30 cellular contexts compared by ENCODE assay signal in genomic region chrX:107856289-107856688, GRCh38.
"Had no signal": no experiment of that assay in that cellular context is flagged by ENCODE, and none has a peak within 500 bp of the region (broad histone marks: within the 10 kb centered on the region; RNA-seq: fewer than 3 reads in every experiment).

No MANE protein-coding gene starts in this region.

- H3K4me3 Mint-ChIP-seq: activated CD4-positive, alpha-beta memory T cell treated with anti-CD3 and anti-CD28 coated beads, Interleukin-2, amount 10 ng/mL, durations not matched to agents 7 days and 5 days; activated CD4-positive, alpha-beta T cell treated with anti-CD3 and anti-CD28 coated beads, Interleukin-2, amount 10 ng/mL, durations not matched to agents 7 days and 5 days; activated naive CD4-positive, alpha-beta T cell treated with anti-CD3 and anti-CD28 coated beads, Interleukin-2, amount 10 ng/mL, durations not matched to agents 7 days and 5 days; activated naive CD8-positive, alpha-beta T cell treated with anti-CD3 and anti-CD28 coated beads, Interleukin-2, amount 10 ng/mL, durations not matched to agents 7 days and 5 days; activated T-cell treated with anti-CD3 and anti-CD28 coated beads, Interleukin-2, amount 50 U/mL, for 24 hours; activated T-cell treated with anti-CD3 and anti-CD28 coated beads, Interleukin-2, amount 50 U/mL, for 72 hours; brain; dendritic cell treated with granulocyte-macrophage colony-stimulating factor and Interleukin-4, amounts not matched to agents 40 ng/mL and 50 ng/mL, for 4 days; endodermal cell; WTC11 had no signal

- H3K4me1 Mint-ChIP-seq: activated CD4-positive, alpha-beta memory T cell treated with anti-CD3 and anti-CD28 coated beads, Interleukin-2, amount 10 ng/mL, durations not matched to agents 7 days and 5 days; activated CD4-positive, alpha-beta T cell treated with anti-CD3 and anti-CD28 coated beads, Interleukin-2, amount 10 ng/mL, durations not matched to agents 7 days and 5 days; activated naive CD4-positive, alpha-beta T cell treated with anti-CD3 and anti-CD28 coated beads, Interleukin-2, amount 10 ng/mL, durations not matched to agents 7 days and 5 days; activated naive CD8-positive, alpha-beta T cell treated with anti-CD3 and anti-CD28 coated beads, Interleukin-2, amount 10 ng/mL, durations not matched to agents 7 days and 5 days; brain had no signal

- DNase-seq: activated CD4-positive, alpha-beta memory T cell treated with anti-CD3 and anti-CD28 coated beads, Interleukin-2, amount 10 ng/mL, durations not matched to agents 7 days and 5 days; activated CD4-positive, alpha-beta T cell treated with anti-CD3 and anti-CD28 coated beads for 1 hour; activated CD4-positive, alpha-beta T cell treated with anti-CD3 and anti-CD28 coated beads for 4 hours; activated CD4-positive, alpha-beta T cell treated with anti-CD3 and anti-CD28 coated beads, Interleukin-2, amount 10 ng/mL, durations not matched to agents 7 days and 5 days; activated CD4-positive, alpha-beta T cell treated with anti-CD3 and anti-CD28 coated beads, Interleukin-2, amount 50 U/mL, for 4 hours; activated CD8-positive, alpha-beta memory T cell treated with anti-CD3 and anti-CD28 coated beads, Interleukin-2, amount 50 U/mL, for 48 hours; activated gamma-delta T cell; activated naive CD4-positive, alpha-beta T cell; activated naive CD4-positive, alpha-beta T cell treated with anti-CD3 and anti-CD28 coated beads, Interleukin-2, amount 10 ng/mL, durations not matched to agents 7 days and 5 days; activated naive CD8-positive, alpha-beta T cell treated with anti-CD3 and anti-CD28 coated beads, Interleukin-2, amount 10 ng/mL, durations not matched to agents 7 days and 5 days; activated T-cell treated with anti-CD3 and anti-CD28 coated beads for 4 hours; activated T-cell treated with anti-CD3 and anti-CD28 coated beads, Interleukin-2, amount 50 U/mL, for 24 hours; activated T-cell treated with anti-CD3 and anti-CD28 coated beads, Interleukin-2, amount 50 U/mL, for 72 hours; central memory CD4-positive, alpha-beta T cell; cerebellar nuclear complex; dorsolateral prefrontal cortex; effector memory CD4-positive, alpha-beta T cell; endodermal cell; foreskin fibroblast; head of caudate nucleus; T-helper 2 cell had no signal

- H3K4me3 ChIP-seq: ascending aorta, breast epithelium, cardiac muscle cell, coronary artery, dorsolateral prefrontal cortex had no signal

- H3K9me3 ChIP-seq: ascending aorta, breast epithelium had no signal

- H3K27me3 ChIP-seq: ascending aorta, cardiac muscle cell had no signal

- H3K36me3 Mint-ChIP-seq: activated naive CD4-positive, alpha-beta T cell treated with anti-CD3 and anti-CD28 coated beads, Interleukin-2, amount 10 ng/mL, durations not matched to agents 7 days and 5 days; brain; WTC11 had no signal

- H3K36me3 ChIP-seq: ascending aorta, breast epithelium, cardiac muscle cell had no signal

- H3K27me3 Mint-ChIP-seq: activated CD4-positive, alpha-beta memory T cell treated with anti-CD3 and anti-CD28 coated beads, Interleukin-2, amount 10 ng/mL, durations not matched to agents 7 days and 5 days; activated CD4-positive, alpha-beta T cell treated with anti-CD3 and anti-CD28 coated beads, Interleukin-2, amount 10 ng/mL, durations not matched to agents 7 days and 5 days; activated naive CD4-positive, alpha-beta T cell treated with anti-CD3 and anti-CD28 coated beads, Interleukin-2, amount 10 ng/mL, durations not matched to agents 7 days and 5 days; activated naive CD8-positive, alpha-beta T cell treated with anti-CD3 and anti-CD28 coated beads, Interleukin-2, amount 10 ng/mL, durations not matched to agents 7 days and 5 days had no signal

- H3K27ac Mint-ChIP-seq: activated CD4-positive, alpha-beta memory T cell treated with anti-CD3 and anti-CD28 coated beads, Interleukin-2, amount 10 ng/mL, durations not matched to agents 7 days and 5 days; activated CD4-positive, alpha-beta T cell treated with anti-CD3 and anti-CD28 coated beads, Interleukin-2, amount 10 ng/mL, durations not matched to agents 7 days and 5 days; activated naive CD4-positive, alpha-beta T cell treated with anti-CD3 and anti-CD28 coated beads, Interleukin-2, amount 10 ng/mL, durations not matched to agents 7 days and 5 days; activated naive CD4-positive, alpha-beta T cell treated with anti-CD3 and anti-CD28 coated beads, Interleukin-2, amount 50 U/mL, for 72 hours; activated naive CD8-positive, alpha-beta T cell treated with anti-CD3 and anti-CD28 coated beads, Interleukin-2, amount 10 ng/mL, durations not matched to agents 7 days and 5 days; activated T-cell treated with anti-CD3 and anti-CD28 coated beads, Interleukin-2, amount 50 U/mL, for 24 hours; activated T-cell treated with anti-CD3 and anti-CD28 coated beads, Interleukin-2, amount 50 U/mL, for 72 hours; brain; dendritic cell treated with granulocyte-macrophage colony-stimulating factor and Interleukin-4, amounts not matched to agents 40 ng/mL and 50 ng/mL, for 4 days; endodermal cell; WTC11 had no signal

- H3K4me1 ChIP-seq: ascending aorta, breast epithelium had no signal

- H3K27ac ChIP-seq: ascending aorta, breast epithelium, cardiac muscle cell, coronary artery, dorsolateral prefrontal cortex had no signal

- ATAC-seq: activated naive CD4-positive, alpha-beta T cell treated with anti-CD3 and anti-CD28 coated beads, Interleukin-2, amount 50 U/mL, for 72 hours; activated T-cell treated with anti-CD3 and anti-CD28 coated beads, Interleukin-2, amount 50 U/mL, for 72 hours; esophagus mucosa; WTC11 had no signal

- H3K9me3 Mint-ChIP-seq: activated CD4-positive, alpha-beta memory T cell treated with anti-CD3 and anti-CD28 coated beads, Interleukin-2, amount 10 ng/mL, durations not matched to agents 7 days and 5 days; activated CD4-positive, alpha-beta T cell treated with anti-CD3 and anti-CD28 coated beads, Interleukin-2, amount 10 ng/mL, durations not matched to agents 7 days and 5 days; activated naive CD4-positive, alpha-beta T cell treated with anti-CD3 and anti-CD28 coated beads, Interleukin-2, amount 10 ng/mL, durations not matched to agents 7 days and 5 days; activated naive CD4-positive, alpha-beta T cell treated with anti-CD3 and anti-CD28 coated beads, Interleukin-2, amount 50 U/mL, for 72 hours; activated naive CD8-positive, alpha-beta T cell treated with anti-CD3 and anti-CD28 coated beads, Interleukin-2, amount 10 ng/mL, durations not matched to agents 7 days and 5 days; activated T-cell treated with anti-CD3 and anti-CD28 coated beads, Interleukin-2, amount 50 U/mL, for 24 hours; activated T-cell treated with anti-CD3 and anti-CD28 coated beads, Interleukin-2, amount 50 U/mL, for 72 hours; dendritic cell treated with granulocyte-macrophage colony-stimulating factor and Interleukin-4, amounts not matched to agents 40 ng/mL and 50 ng/mL, for 4 days; WTC11 had no signal
